ENCODE assay signal across 8 cellular contexts in the genomic region with DNA sequence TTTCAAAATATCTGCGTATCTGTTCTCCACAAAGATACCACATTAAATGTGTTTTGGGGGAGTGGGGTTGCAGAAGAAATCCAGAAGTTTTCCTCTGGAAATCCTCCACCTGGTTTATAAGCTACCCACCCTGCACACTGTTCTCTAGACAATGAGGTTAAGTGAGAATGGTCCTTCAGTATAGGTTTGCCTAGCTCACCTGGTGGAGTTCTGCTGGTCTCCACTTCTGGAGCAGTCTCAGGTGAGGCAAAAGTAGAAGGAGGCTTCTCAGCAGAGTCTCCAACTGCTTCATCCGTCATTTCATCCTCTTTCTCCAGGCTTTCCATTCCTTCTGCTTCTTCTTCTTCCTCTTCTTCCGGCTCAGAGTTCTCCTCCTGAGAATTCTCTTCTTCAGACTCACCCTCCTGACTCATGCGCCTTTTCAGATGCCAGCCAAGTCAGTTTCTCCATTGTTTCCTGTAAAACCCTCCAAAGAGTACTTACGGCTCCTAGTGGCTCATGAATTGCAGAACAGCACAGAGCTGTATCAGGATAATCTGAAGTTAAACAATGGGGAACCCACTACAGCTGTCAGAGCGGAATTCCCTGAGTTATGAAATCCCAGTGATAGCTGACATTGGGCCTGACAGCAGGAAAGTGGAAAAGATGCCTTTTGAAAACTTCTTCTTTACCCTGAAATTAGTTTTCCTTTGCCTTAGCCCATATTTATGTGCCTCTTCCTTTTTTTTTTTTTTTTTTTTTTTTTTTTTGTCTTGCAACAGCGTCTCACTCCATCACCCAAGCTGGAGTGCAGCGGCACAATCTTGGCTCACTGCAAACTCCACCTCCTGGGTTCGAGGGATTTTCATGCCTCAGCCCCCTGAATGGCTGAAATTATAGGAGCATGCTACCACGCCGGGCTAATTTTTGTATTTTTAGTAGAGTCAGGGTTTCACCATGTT. TPM values are rescaled to one million over a fixed set of nuclear protein-coding genes. Genes with fewer than 3 reads are reported as not detected.
DNase-seq lines count a peak whose midpoint lies in the region; ATAC-seq, FAIRE-seq and TF ChIP-seq lines count a peak whose summit lies in the region.

No MANE protein-coding gene starts in this region.

- H3K4me3 ChIP-seq in astrocyte (ENCODE audit: insufficient read depth, low read depth, low read length) (peak overlapping the region; percentile 59), suprapubic skin (peak overlapping the region; percentile 21)
- no peak overlapping the region for H3K4me3 ChIP-seq in effector memory CD4-positive, alpha-beta T cell (ENCODE audit: insufficient read depth, low read depth, low read length, poor library complexity, severe bottlenecking)

- DNase-seq in EL (peak; percentile 89), NCI-H2107 (lab: John Stamatoyannopoulos, UW) (peak; percentile 33), astrocyte (ENCODE audit: low read depth) (peak; percentile 89), inferior parietal cortex (ENCODE audit: extremely low spot score) (peak; percentile 51), suprapubic skin (ENCODE audit: low spot score in 2 of 2) (no peak), NCI-H1436 (lab: John Stamatoyannopoulos, UW) (no peak)
- DNase-seq in effector memory CD4-positive, alpha-beta T cell, result no peak

- no peaks in the 10 kb centered on the region for H3K9me3 ChIP-seq in astrocyte (ENCODE audit: insufficient read depth, low read depth, low read length)
- no peaks in the 10 kb centered on the region for H3K9me3 ChIP-seq in suprapubic skin
- no peaks in the 10 kb centered on the region for H3K9me3 ChIP-seq in effector memory CD4-positive, alpha-beta T cell (ENCODE audit: control insufficient read depth, low read length)

- peak overlapping the region; percentile 79 for H3K9ac ChIP-seq in astrocyte (ENCODE audit: low read length)

- no peaks in the 10 kb centered on the region for H4K20me1 ChIP-seq in astrocyte (ENCODE audit: insufficient read depth, low read length)

- no peaks in the 10 kb centered on the region for H3K36me3 ChIP-seq in astrocyte (ENCODE audit: insufficient read depth, low read length)
- H3K36me3 ChIP-seq in suprapubic skin, result no peaks in the 10 kb centered on the region
- H3K36me3 ChIP-seq in effector memory CD4-positive, alpha-beta T cell (ENCODE audit: control insufficient read depth, insufficient read depth, low read length), result no peaks in the 10 kb centered on the region

- TF ChIP-seq CTCF in astrocyte (IDR thresholded peaks at IDR 0.05; ENCODE audit: insufficient read depth, low read depth, low read length) (peak; percentile 70), suprapubic skin (IDR thresholded peaks at IDR 0.05) (peak in 1 of 2 donors; percentile 41)

- peaks cover 3% of the 10 kb centered on the region for H3K36me3 Mint-ChIP-seq in astrocyte (ENCODE audit: low read depth, unreplicated experiment)

- peaks cover 6% of the 10 kb centered on the region for H3K79me2 ChIP-seq in astrocyte (ENCODE audit: insufficient read depth, low read length)

- H3K4me2 ChIP-seq in astrocyte (ENCODE audit: low read length), result peak overlapping the region; percentile 94

- 46% methylated on average over 11 of the region's 11 CpGs for WGBS in suprapubic skin

- TF ChIP-seq EP300 in suprapubic skin (IDR thresholded peaks at IDR 0.05), result no peak

- TF ChIP-seq POLR2A in suprapubic skin (IDR thresholded peaks at IDR 0.05), result no peak

- H3K27ac Mint-ChIP-seq in astrocyte (ENCODE audit: unreplicated experiment), result peak overlapping the region; percentile 66

- H3K4me1 ChIP-seq in astrocyte (ENCODE audit: insufficient read depth, low read length) (peaks cover 37% of the 10 kb centered on the region), suprapubic skin (peaks cover 41% of the 10 kb centered on the region)
- no peaks in the 10 kb centered on the region for H3K4me1 ChIP-seq in effector memory CD4-positive, alpha-beta T cell (ENCODE audit: control insufficient read depth, insufficient read depth, low read length, poor library complexity, severe bottlenecking)

- H3K4me1 Mint-ChIP-seq in astrocyte (ENCODE audit: low read depth, unreplicated experiment), result peaks cover 18% of the 10 kb centered on the region

- peaks cover 12% of the 10 kb centered on the region for H3K9me3 Mint-ChIP-seq in astrocyte (ENCODE audit: unreplicated experiment)

- peak overlapping the region; percentile 76 for H3K27ac ChIP-seq in astrocyte (ENCODE audit: low read depth, low read length)
- peak overlapping the region; percentile 58 for H3K27ac ChIP-seq in suprapubic skin
- no peak overlapping the region for H3K27ac ChIP-seq in effector memory CD4-positive, alpha-beta T cell (ENCODE audit: insufficient read depth, low read length, poor library complexity, severe bottlenecking)

- no peaks in the 10 kb centered on the region for H3K27me3 Mint-ChIP-seq in astrocyte (ENCODE audit: low read depth, unreplicated experiment)

- FAIRE-seq in astrocyte (lab: Jason Lieb, UNC), result peak; percentile 91

- H3K27me3 ChIP-seq in astrocyte (ENCODE audit: insufficient read depth, low read length) (no peaks in the 10 kb centered on the region), suprapubic skin (no peaks in the 10 kb centered on the region)
- H3K27me3 ChIP-seq in effector memory CD4-positive, alpha-beta T cell (replicated peaks; ENCODE audit: control insufficient read depth, insufficient read depth, low read length, poor library complexity, severe bottlenecking), result no peaks in the 10 kb centered on the region

- H3K4me3 Mint-ChIP-seq in astrocyte (ENCODE audit: unreplicated experiment), result peak overlapping the region; percentile 76

- no peak for ATAC-seq in GM18517 (IDR thresholded peaks at IDR 0.05; ENCODE audit: unreplicated experiment)

- H2AFZ ChIP-seq in astrocyte (ENCODE audit: low read depth, low read length), result peak overlapping the region; percentile 55

RNA-seq across cellular contexts. Expression of gene MSTO1, which starts 38.5 kb away (rescaled TPM):
- total RNA-seq in astrocyte (41.5 and 45.1 TPM in 2 replicates), suprapubic skin (10 to 100 TPM; 11.7 to 31.6 (median 24.1) TPM)

RNA-seq across cellular contexts. Expression of gene YY1AP1, which starts 40.1 kb away (rescaled TPM):
- total RNA-seq in astrocyte (40.0 and 42.3 TPM in 2 replicates), suprapubic skin (100 to 1,000 TPM in 1 of 4 donors, 10 to 100 TPM in 3; 56.0 to 106 (median 80.1) TPM)

RNA-seq across cellular contexts. Expression of gene DAP3, which starts 40.4 kb away (rescaled TPM):
- 101 and 108 TPM in 2 replicates for total RNA-seq in astrocyte
- 100 to 1,000 TPM; 151 to 249 (median 187) TPM for total RNA-seq in suprapubic skin

Comparison
In these comparisons a context has a peak if more than half of its experiments do, and no peak if none do; other contexts are left out.
1. DNase-seq: peak in EL (single experiment), NCI-H2107 (single experiment), astrocyte (single experiment) and inferior parietal cortex (single experiment); none in suprapubic skin (0 of 2), effector memory CD4-positive, alpha-beta T cell (0 of 3) and NCI-H1436 (single experiment).